Comparison of ENCODE assay signal across 8 cellular contexts in genomic region chr3:13648060-13648743, GRCh38.
DNase-seq lines count a peak whose midpoint lies in the region; FAIRE-seq and TF ChIP-seq lines count a peak whose summit lies in the region.

No MANE protein-coding gene starts in this region.

- no peaks in the 10 kb centered on the region for H3K9me3 ChIP-seq in neutrophil

- H3K27me3 Mint-ChIP-seq in activated T-helper 2 cell treated with anti-CD3 and anti-CD28 coated beads, Interferon-gamma antibody, Interleukin-2, Interleukin-4, amounts not matched to agents 10 μg/mL and 5 μg/mL and 100 μg/mL, durations not matched to agents 14 hours and 24 hours and 36 hours (ENCODE audit: low read depth) = peaks cover 29% of the 10 kb centered on the region

- no peaks in the 10 kb centered on the region for H3K36me3 Mint-ChIP-seq in activated T-helper 2 cell treated with anti-CD3 and anti-CD28 coated beads, Interferon-gamma antibody, Interleukin-2, Interleukin-4, amounts not matched to agents 10 μg/mL and 5 μg/mL and 100 μg/mL, durations not matched to agents 14 hours and 24 hours and 36 hours (ENCODE audit: low read depth)

- H3K4me1 Mint-ChIP-seq in activated T-helper 2 cell treated with anti-CD3 and anti-CD28 coated beads, Interferon-gamma antibody, Interleukin-2, Interleukin-4, amounts not matched to agents 10 μg/mL and 5 μg/mL and 100 μg/mL, durations not matched to agents 14 hours and 24 hours and 36 hours (ENCODE audit: low read depth) = peaks cover 3% of the 10 kb centered on the region

- no peaks in the 10 kb centered on the region for H3K9me3 Mint-ChIP-seq in activated T-helper 2 cell treated with anti-CD3 and anti-CD28 coated beads, Interferon-gamma antibody, Interleukin-2, Interleukin-4, amounts not matched to agents 10 μg/mL and 5 μg/mL and 100 μg/mL, durations not matched to agents 14 hours and 24 hours and 36 hours

- intact Hi-C loops in activated T-helper 2 cell treated with anti-CD3 and anti-CD28 coated beads, Interferon-gamma antibody, Interleukin-2, Interleukin-4, amounts not matched to agents 10 μg/mL and 5 μg/mL and 100 μg/mL, durations not matched to agents 14 hours and 24 hours and 36 hours (cut with micrococcal nuclease) = loop anchor here (1.0 kb wide), 1 partner anchor 152 kb away; no protein-coding TSS in a partner anchor

- H3K27ac ChIP-seq in neutrophil (no peak overlapping the region), substantia nigra (ENCODE audit: low read depth, low read length, poor library complexity, severe bottlenecking) (no peak overlapping the region)

- H3K27ac Mint-ChIP-seq in activated T-helper 2 cell treated with anti-CD3 and anti-CD28 coated beads, Interferon-gamma antibody, Interleukin-2, Interleukin-4, amounts not matched to agents 10 μg/mL and 5 μg/mL and 100 μg/mL, durations not matched to agents 14 hours and 24 hours and 36 hours = no peak overlapping the region

- peak; percentile 97 for FAIRE-seq in HTR-8/SVneo (lab: Jason Lieb, UNC)

- H3K4me1 ChIP-seq in neutrophil (ENCODE audit: control insufficient read depth in 1 of 2, insufficient read depth in 1 of 2, low read depth in 1 of 2, low read length in 1 of 2) = peaks cover 6% of the 10 kb centered on the region in 2 experiments

- H3K4me3 ChIP-seq in fibroblast of villous mesenchyme (ENCODE audit: low read depth, low read length) = no peak overlapping the region
- no peak overlapping the region for H3K4me3 ChIP-seq in neutrophil (ENCODE audit: low read depth in 1 of 2, low read length in 1 of 2)

- DNase-seq in NCI-H2081 (lab: John Stamatoyannopoulos, UW) (peak; percentile 36 to 56), NCI-H2081 treated with DMSO at 0.1 percent for 48 hours (lab: John Stamatoyannopoulos, UW) (no peak), HTR-8/SVneo (ENCODE audit: insufficient read length, low spot score) (peak; percentile 93), RKO (ENCODE audit: low spot score) (peak; percentile 67), fibroblast of villous mesenchyme (ENCODE audit: low read depth) (peak; percentile 77), substantia nigra (lab: John Stamatoyannopoulos, UW) (peak in 46 of 49 donors; percentile 21 to 88 (median 71))
- DNase-seq in activated T-helper 2 cell treated with anti-CD3 and anti-CD28 coated beads, Interferon-gamma antibody, Interleukin-2, Interleukin-4, amounts not matched to agents 10 μg/mL and 5 μg/mL and 100 μg/mL, durations not matched to agents 14 hours and 24 hours and 36 hours (ENCODE audit: low spot score) = peak; percentile 54

- H3K27me3 ChIP-seq in neutrophil = peaks cover 61% of the 10 kb centered on the region

- H3K4me3 Mint-ChIP-seq in activated T-helper 2 cell treated with anti-CD3 and anti-CD28 coated beads, Interferon-gamma antibody, Interleukin-2, Interleukin-4, amounts not matched to agents 10 μg/mL and 5 μg/mL and 100 μg/mL, durations not matched to agents 14 hours and 24 hours and 36 hours (ENCODE audit: low read depth) = no peak overlapping the region

- H3K36me3 ChIP-seq in neutrophil = no peaks in the 10 kb centered on the region

- TF ChIP-seq CTCF in fibroblast of villous mesenchyme (IDR thresholded peaks at IDR 0.05; ENCODE audit: insufficient read depth, low read depth, low read length) (peak; percentile 99), neutrophil (IDR thresholded peaks at IDR 0.05) (peak; percentile 40)
